ENCODE assay signal across 8 cellular contexts in the genomic region with DNA sequence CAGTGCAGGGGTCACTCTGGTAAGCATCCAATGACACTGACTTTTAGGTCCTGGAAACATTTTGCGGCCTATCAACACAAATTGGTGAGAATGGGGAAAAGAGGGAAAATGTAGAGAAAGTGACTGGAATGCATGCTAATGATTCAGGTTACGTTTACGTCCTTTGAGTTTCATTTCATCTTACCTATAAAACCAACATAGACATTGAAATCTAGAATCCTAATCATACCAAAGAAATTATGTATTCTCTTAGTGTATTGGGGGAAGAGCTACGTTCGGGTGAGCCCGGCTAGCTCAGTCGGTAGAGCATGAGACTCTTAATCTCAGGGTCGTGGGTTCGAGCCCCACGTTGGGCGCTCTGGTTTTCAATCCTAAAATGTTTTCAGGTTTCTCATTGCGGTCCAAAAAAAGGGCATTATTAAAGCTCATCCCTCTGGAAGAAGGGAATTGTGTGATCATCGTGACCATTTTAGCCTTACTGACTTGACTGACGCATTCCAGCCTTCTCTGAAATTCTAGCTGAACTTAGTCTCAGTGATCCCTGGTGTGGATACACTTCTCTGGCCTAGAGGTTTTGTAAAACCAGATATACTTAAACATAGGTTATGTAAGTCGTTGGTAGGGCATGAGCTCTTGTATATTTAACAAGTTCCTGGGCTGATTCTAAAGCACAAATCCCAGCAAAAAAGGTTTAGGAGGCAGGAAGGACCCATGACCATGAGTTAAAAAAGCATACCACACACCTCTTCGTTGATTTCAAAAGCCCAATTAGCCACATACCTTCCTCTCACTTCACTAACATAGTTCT. TPM values are rescaled to one million over a fixed set of nuclear protein-coding genes. Genes with fewer than 3 reads are reported as not detected.
DNase-seq lines count a peak whose midpoint lies in the region; FAIRE-seq and TF ChIP-seq lines count a peak whose summit lies in the region.

No MANE protein-coding gene starts in this region.

- H3K4me3 ChIP-seq in WI38 (ENCODE audit: low read depth, low read length) = peak overlapping the region; percentile 70

- DNase-seq in SIG-M5 treated with dmso at 0.1 percent for 504 hours (lab: John Stamatoyannopoulos, UW; ENCODE audit: unreplicated experiment) (peak; percentile 34), SIG-M5 (lab: John Stamatoyannopoulos, UW) (no peak), NCI-H1694 (lab: John Stamatoyannopoulos, UW) (peak; percentile 84), globus pallidus (ENCODE audit: low spot score) (peak; percentile 40), frontal cortex (ENCODE audit: low spot score in 2 of 2) (no peak), HTR-8/SVneo (ENCODE audit: insufficient read length, low spot score) (no peak)
- DNase-seq in stimulated activated CD4-positive, alpha-beta T cell treated with anti-CD3 and anti-CD28 coated beads, Interleukin-15, amount 100 ng/mL, for 24 hours = peak; percentile 72

- FAIRE-seq in frontal cortex (lab: Jason Lieb, UNC) (no peak), HTR-8/SVneo (lab: Jason Lieb, UNC) (no peak)

- no peak for TF ChIP-seq CTCF in WI38 (IDR thresholded peaks at IDR 0.05; ENCODE audit: low read depth, low read length)

RNA-seq across cellular contexts. Expression of gene HMGN4, which starts 18.3 kb away (rescaled TPM):
- total RNA-seq in frontal cortex = 73.4 TPM

RNA-seq across cellular contexts. Expression of gene ABT1, which starts 40.3 kb away (rescaled TPM):
- total RNA-seq in frontal cortex = 12.6 TPM

RNA-seq across cellular contexts. Expression of gene BTN1A1, which starts 56.4 kb away (rescaled TPM):
- total RNA-seq in frontal cortex = not detected

Comparison
In these comparisons a context has a peak if more than half of its experiments do, and no peak if none do; other contexts are left out.
1. DNase-seq: peak in SIG-M5 treated with dmso at 0.1 percent for 504 hours (single experiment), NCI-H1694 (single experiment), globus pallidus (single experiment) and stimulated activated CD4-positive, alpha-beta T cell treated with anti-CD3 and anti-CD28 coated beads, Interleukin-15, amount 100 ng/mL, for 24 hours (single experiment); none in SIG-M5 (single experiment), frontal cortex (0 of 2) and HTR-8/SVneo (single experiment).